In the genomic region with DNA sequence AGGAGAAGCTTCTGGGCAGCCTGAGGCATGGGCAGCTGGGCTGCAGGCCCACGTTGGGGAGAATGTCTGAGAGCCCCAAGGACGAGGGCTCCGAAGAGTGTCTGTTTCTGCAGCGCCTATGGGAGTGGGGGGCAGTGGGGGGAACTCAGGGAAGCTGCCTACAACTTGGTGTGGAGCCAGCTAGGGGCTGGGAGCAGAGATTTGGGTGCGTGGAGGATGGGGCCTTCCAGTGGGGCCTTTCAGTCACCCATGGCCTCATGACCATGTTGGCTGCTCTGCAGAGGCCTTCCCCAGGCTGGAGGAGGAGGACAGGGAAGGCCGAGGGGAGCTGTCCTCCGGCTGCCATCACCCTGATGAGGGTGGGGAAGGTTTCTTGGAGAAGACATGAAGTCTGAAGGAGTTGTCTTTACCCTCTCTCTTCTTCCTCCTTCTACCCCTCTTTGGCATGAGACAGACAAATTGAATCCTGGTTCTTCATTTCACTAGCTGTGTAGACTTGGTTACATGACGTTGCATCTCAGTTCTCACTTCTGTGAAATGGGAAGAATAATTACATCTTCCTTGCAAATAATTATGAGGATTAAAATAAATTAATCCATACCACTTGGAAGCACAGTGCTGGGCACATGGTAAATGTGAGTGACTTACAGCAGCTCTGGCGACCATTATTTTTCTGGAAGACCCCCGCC, we compare ENCODE assay signal across 21 cellular contexts. TPM values are rescaled to one million over a fixed set of nuclear protein-coding genes. Genes with fewer than 3 reads are reported as not detected.
A peak's percentile ranks its signal among the peaks of the same experiment; 100 is the strongest.
DNase-seq lines count a peak whose midpoint lies in the region; ATAC-seq and TF ChIP-seq lines count a peak whose summit lies in the region.
"Had no signal": no experiment of that assay in that cellular context is flagged by ENCODE, and none has a peak within 500 bp of the region (broad histone marks: within the 10 kb centered on the region; RNA-seq: fewer than 3 reads in every experiment).

No MANE protein-coding gene starts in this region.

- intact Hi-C loops in right cardiac atrium (cut with DNase I) (loop anchor here in 1 of 4 donors (5.0 kb wide), 1 partner anchor 138 kb away; no protein-coding TSS in a partner anchor), esophagus squamous epithelium (cut with DNase I) (loop anchor here (5.0 kb wide), 1 partner anchor 183 kb away; no protein-coding TSS in a partner anchor)

- TF ChIP-seq CTCF in right atrium auricular region (IDR thresholded peaks at IDR 0.05), result no peak
- no peak for TF ChIP-seq CTCF in esophagus squamous epithelium (IDR thresholded peaks at IDR 0.05)

- no peak for TF ChIP-seq POLR2A in esophagus squamous epithelium (IDR thresholded peaks at IDR 0.05)

- no peak overlapping the region for H3K27ac ChIP-seq in right atrium auricular region
- no peak overlapping the region for H3K27ac ChIP-seq in right cardiac atrium (ENCODE audit: low read length)
- H3K27ac ChIP-seq in esophagus squamous epithelium, result no peak overlapping the region
- H3K27ac ChIP-seq: SJSA1 had no signal

- H3K27me3 ChIP-seq in right atrium auricular region, result no peaks in the 10 kb centered on the region
- no peaks in the 10 kb centered on the region for H3K27me3 ChIP-seq in right cardiac atrium (ENCODE audit: control insufficient read depth, insufficient read depth)
- H3K27me3 ChIP-seq in H7 (ENCODE audit: control insufficient read depth, insufficient read depth, low read length), result no peaks in the 10 kb centered on the region
- H3K27me3 ChIP-seq in esophagus squamous epithelium, result peaks cover 0 to 14% (median 0%) of the 10 kb centered on the region in 4 donors

- H3K4me3 ChIP-seq in right atrium auricular region, result no peak overlapping the region
- H3K4me3 ChIP-seq in right cardiac atrium (ENCODE audit: low read length), result no peak overlapping the region
- no peak overlapping the region for H3K4me3 ChIP-seq in H7 (ENCODE audit: insufficient read depth, low read depth, low read length)
- H3K4me3 ChIP-seq in esophagus squamous epithelium, result no peak overlapping the region
- H3K4me3 ChIP-seq: GM12878, SJSA1 had no signal

- no peaks in the 10 kb centered on the region for H3K36me3 ChIP-seq in right atrium auricular region
- H3K36me3 ChIP-seq in H7 (replicated peaks; ENCODE audit: control insufficient read depth, insufficient read depth, low read length), result no peaks in the 10 kb centered on the region
- H3K36me3 ChIP-seq in esophagus squamous epithelium, result no peaks in the 10 kb centered on the region
- H3K36me3 ChIP-seq: SJSA1 had no signal

- 82% methylated on average over 10 of the region's 10 CpGs for WGBS in right cardiac atrium
- 63 to 78% methylated on average over 7 to 10 of the region's 10 CpGs for WGBS in esophagus squamous epithelium, 2 donors

- no peak for ATAC-seq in right cardiac atrium
- no peak for ATAC-seq in left lobe of liver
- ATAC-seq: GM12878, Panc1 had no signal

- H3K4me1 ChIP-seq in right atrium auricular region (peaks cover 0 to 48% of the 10 kb centered on the region in 2 donors), right cardiac atrium (ENCODE audit: control insufficient read depth, insufficient read depth, low read length) (peaks cover 7% of the 10 kb centered on the region), esophagus squamous epithelium (peaks cover 0 to 10% (median 0%) of the 10 kb centered on the region in 3 donors)
- H3K4me1 ChIP-seq: Caco-2 had no signal

- DNase-seq in right atrium auricular region (ENCODE audit: low spot score) (peak; percentile 30), right cardiac atrium (no peak), H7 (peak; percentile 23), left lobe of liver (ENCODE audit: low spot score) (peak; percentile 21), HT-29 (ENCODE audit: low spot score) (no peak), NCI-H524 treated with DMSO at 0.1 percent for 48 hours (lab: John Stamatoyannopoulos, UW) (no peak), esophagus squamous epithelium (lab: John Stamatoyannopoulos, UW) (no peak)
- DNase-seq: Caco-2; CD4-positive, CD25-positive, alpha-beta regulatory T cell; DMS153; GF-D8; GOT3; NCI-H1092 treated with DMSO at 0.1 percent for 48 hours; NCI-H146; NCI-H2029 treated with DMSO at 0.1 percent for 48 hours; NCI-H2171; NCI-H446 had no signal

- H3K9me3 ChIP-seq in right atrium auricular region, result no peaks in the 10 kb centered on the region
- H3K9me3 ChIP-seq in right cardiac atrium (ENCODE audit: control insufficient read depth, low read length), result no peaks in the 10 kb centered on the region
- H3K9me3 ChIP-seq in esophagus squamous epithelium, result no peaks in the 10 kb centered on the region
- H3K9me3 ChIP-seq: Caco-2, SJSA1 had no signal

RNA-seq across cellular contexts. Expression of a gene that starts 8.3 kb away (rescaled TPM):
- total RNA-seq in right atrium auricular region, result 10 to 100 TPM; 16.3 to 19.2 TPM
- 10 to 100 TPM; 14.0 to 50.3 (median 29.4) TPM for total RNA-seq in right cardiac atrium
- 29.3 TPM for polyA plus RNA-seq in right cardiac atrium
- total RNA-seq in H7 (2014; rRNA removed; shearing (Covaris generic)), result 3.1 and 7.4 TPM in 2 replicates
- 0.78 TPM for total RNA-seq in left lobe of liver
- 0.08 and 0.16 TPM in 2 replicates for total RNA-seq in HT-29 (2014; rRNA removed; shearing (Covaris generic))
- 1 to 10 TPM in 2 of 4 donors, under 1 TPM in 2; 0.35 to 1.7 (median 0.93) TPM for total RNA-seq in esophagus squamous epithelium
- total RNA-seq: SJSA1 had no signal
- polyA plus RNA-seq: CD4-positive, CD25-positive, alpha-beta regulatory T cell had no signal

RNA-seq across cellular contexts. Expression of a gene that starts 27.4 kb away (rescaled TPM):
- total RNA-seq in right atrium auricular region (10 to 100 TPM; 29.6 to 39.1 TPM), right cardiac atrium (10 to 100 TPM; 25.9 to 35.8 (median 28.1) TPM), left lobe of liver (30.1 TPM), esophagus squamous epithelium (10 to 100 TPM; 39.4 to 77.4 (median 66.5) TPM)
- 16.0 TPM for polyA plus RNA-seq in right cardiac atrium
- 164 and 193 TPM in 2 replicates for total RNA-seq in H7 (2014; rRNA removed; shearing (Covaris generic))
- total RNA-seq in HT-29 (2014; rRNA removed; shearing (Covaris generic)), result 92.5 and 94.2 TPM in 2 replicates

RNA-seq across cellular contexts. Expression of a gene that starts 51.2 kb away (rescaled TPM):
- total RNA-seq in right atrium auricular region (not detected), right cardiac atrium (not detected), left lobe of liver (not detected), esophagus squamous epithelium (not detected)
- not detected for polyA plus RNA-seq in right cardiac atrium
- total RNA-seq in H7 (2014; rRNA removed; shearing (Covaris generic)), result not detected in 2 replicates
- total RNA-seq in HT-29 (2014; rRNA removed; shearing (Covaris generic)), result not detected in 2 replicates
- total RNA-seq: Caco-2; CD4-positive, CD25-positive, alpha-beta regulatory T cell; Daoy; GM12878; SJSA1 had no signal
- polyA plus RNA-seq: CD4-positive, CD25-positive, alpha-beta regulatory T cell; GM12878 had no signal

Comparison
In these comparisons a context has a peak if more than half of its experiments do, and no peak if none do; other contexts are left out.
1. DNase-seq: peak in right atrium auricular region (single experiment), H7 (single experiment) and left lobe of liver (single experiment); none in right cardiac atrium (0 of 3), HT-29 (single experiment), NCI-H524 treated with DMSO at 0.1 percent for 48 hours (single experiment) and esophagus squamous epithelium (single experiment).